ENCODE assay signal across 18 cellular contexts in the genomic region with DNA sequence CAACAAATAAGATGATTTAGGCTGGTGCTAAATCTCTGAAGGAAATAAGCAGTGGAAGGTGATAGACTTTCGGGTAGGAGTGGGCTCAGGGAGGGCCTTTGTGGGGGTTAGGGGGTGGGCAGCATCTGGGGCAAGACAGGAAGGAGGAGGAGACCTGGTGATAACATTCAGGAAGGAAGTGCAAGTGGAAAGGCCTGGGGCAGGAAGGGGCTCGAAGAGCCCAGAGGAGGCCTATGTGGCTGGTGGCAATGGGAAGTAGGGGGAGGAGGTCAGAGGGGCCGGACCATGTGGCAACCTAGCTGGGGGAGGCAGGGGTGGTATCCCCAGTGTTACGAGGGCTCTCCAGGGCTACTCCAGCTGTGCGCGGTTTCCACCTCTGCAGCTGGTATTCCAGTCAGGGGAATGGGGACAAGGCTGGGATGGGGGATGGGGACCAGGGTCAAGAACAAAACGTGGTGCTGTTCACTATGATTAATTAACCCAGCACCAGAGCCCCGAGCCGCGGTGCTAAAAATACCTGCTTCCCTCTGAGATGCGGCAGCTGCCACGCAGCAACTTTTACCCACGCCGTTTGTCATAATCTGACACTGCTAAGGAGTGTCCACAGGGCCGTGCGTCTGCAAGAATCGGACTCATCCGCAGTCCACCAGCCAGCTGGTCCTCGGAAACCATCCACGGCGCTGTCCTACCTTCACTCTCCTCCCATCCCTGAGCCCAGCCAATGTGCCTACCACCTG. TPM values are rescaled to one million over a fixed set of nuclear protein-coding genes. Genes with fewer than 3 reads are reported as not detected.
DNase-seq lines count a peak whose midpoint lies in the region; ATAC-seq, FAIRE-seq and TF ChIP-seq lines count a peak whose summit lies in the region.
"Had no signal": no experiment of that assay in that cellular context is flagged by ENCODE, and none has a peak within 500 bp of the region (broad histone marks: within the 10 kb centered on the region; RNA-seq: fewer than 3 reads in every experiment).

No MANE protein-coding gene starts in this region.

- FAIRE-seq in H1 (lab: Jason Lieb, UNC): no peak

- peak overlapping the region; percentile 45 for H3K27ac Mint-ChIP-seq in stimulated activated effector memory CD8-positive, alpha-beta T cell treated with anti-CD3 and anti-CD28 coated beads, Interleukin-12 subunit alpha, Interleukin-12 subunit beta, amount 100 ng/mL, for 72 hours
- H3K27ac Mint-ChIP-seq: activated naive CD8-positive, alpha-beta T cell treated with anti-CD3 and anti-CD28 coated beads for 36 hours had no signal

- H2AFZ ChIP-seq in OCI-LY7 (ENCODE audit: low read length) (peak overlapping the region; percentile 51; the same call in 1 of the 2 replicates), H1 (ENCODE audit: low read length) (no peak overlapping the region)

- ATAC-seq in stimulated activated effector memory CD8-positive, alpha-beta T cell treated with anti-CD3 and anti-CD28 coated beads, Interleukin-12 subunit alpha, Interleukin-12 subunit beta, amount 100 ng/mL, for 72 hours: no peak
- no peak for ATAC-seq in HG02571 (IDR thresholded peaks at IDR 0.05; ENCODE audit: unreplicated experiment)
- no peak for ATAC-seq in GM21447 (IDR thresholded peaks at IDR 0.05; ENCODE audit: unreplicated experiment)
- ATAC-seq: left lung had no signal

- H3K4ac ChIP-seq in H1 (replicated peaks; ENCODE audit: insufficient read length, low read depth, low read length): no peak overlapping the region

- H4K20me1 ChIP-seq in OCI-LY7 (ENCODE audit: insufficient read depth, low read length) (no peaks in the 10 kb centered on the region), H1 (replicated peaks in 1 of 2; ENCODE audit: control insufficient read depth in 1 of 2, insufficient read depth in 2 of 2, low read length in 2 of 2) (no peaks in the 10 kb centered on the region)

- no peak overlapping the region for H3K23ac ChIP-seq in H1 (ENCODE audit: insufficient read length)

- no peak overlapping the region for H3K56ac ChIP-seq in H1 (replicated peaks; ENCODE audit: insufficient read length, low read depth, low read length)

- no TSS peak for BruUV-seq in OCI-LY7 (replicated peaks; lab: Mats Ljungman, UMichigan)

- H2BK120ac ChIP-seq in H1 (replicated peaks; ENCODE audit: low read depth, low read length): no peak overlapping the region

- H3K27ac ChIP-seq in OCI-LY7 (ENCODE audit: low read depth, low read length, poor library complexity, severe bottlenecking): no peak overlapping the region
- no peak overlapping the region for H3K27ac ChIP-seq in H1 (ENCODE audit: low read depth, low read length)
- H3K27ac ChIP-seq: cardiac muscle cell, left lung, suprapubic skin had no signal

- H2BK5ac ChIP-seq in H1 (ENCODE audit: low read depth, low read length): no peak overlapping the region

- H4K8ac ChIP-seq in H1 (ENCODE audit: extremely low read depth, insufficient read depth, low read length): no peak overlapping the region

- H3K4me3 ChIP-seq in OCI-LY7 (ENCODE audit: low read depth, low read length, poor library complexity, severe bottlenecking) (no peak overlapping the region), H1 (ENCODE audit: extremely low read depth in 1 of 4, insufficient read depth in 2 of 4, low read depth in 3 of 4, low read length in 4 of 4) (no peak overlapping the region)
- H3K4me3 ChIP-seq: cardiac muscle cell, left lung, suprapubic skin had no signal

- no peaks in the 10 kb centered on the region for H3K36me3 Mint-ChIP-seq in stimulated activated effector memory CD8-positive, alpha-beta T cell treated with anti-CD3 and anti-CD28 coated beads, Interleukin-12 subunit alpha, Interleukin-12 subunit beta, amount 100 ng/mL, for 72 hours
- H3K36me3 Mint-ChIP-seq: activated naive CD8-positive, alpha-beta T cell treated with anti-CD3 and anti-CD28 coated beads for 36 hours had no signal

- H3K36me3 ChIP-seq in OCI-LY7 (ENCODE audit: insufficient read depth, low read length) (no peaks in the 10 kb centered on the region), H1 (ENCODE audit: control insufficient read depth in 2 of 4, insufficient read depth in 4 of 4, low read length in 3 of 4) (no peaks in the 10 kb centered on the region)
- H3K36me3 ChIP-seq: cardiac muscle cell, left lung, suprapubic skin had no signal

- peak overlapping the region; percentile 53; the same call in 1 of the 2 replicates for H2BK15ac ChIP-seq in H1 (ENCODE audit: low read length)

- TF ChIP-seq POLR2A in H1 (IDR thresholded peaks at IDR 0.05; ENCODE audit: control extremely low read depth in 1 of 2, low read depth in 2 of 2, low read length in 2 of 2): no peak

- H3K4me2 ChIP-seq in OCI-LY7 (ENCODE audit: low read length): no peak overlapping the region
- no peak overlapping the region for H3K4me2 ChIP-seq in H1 (ENCODE audit: insufficient read depth in 1 of 2, low read depth in 2 of 2, low read length in 2 of 2)

- no peaks in the 10 kb centered on the region for H3K9me2 ChIP-seq in OCI-LY7 (ENCODE audit: insufficient read depth, low read length)

- no peak overlapping the region for H2BK12ac ChIP-seq in H1 (ENCODE audit: low read depth, low read length)

- TF ChIP-seq RAD21 in H1 (IDR thresholded peaks at IDR 0.05 in 1 of 2, conservative IDR thresholded peaks at IDR 0.05 in 1 of 2; ENCODE audit: low read depth in 2 of 2, low read length in 2 of 2): no peak

- H3K79me2 ChIP-seq in OCI-LY7 (ENCODE audit: insufficient read depth, low read depth, low read length) (no peaks in the 10 kb centered on the region), H1 (ENCODE audit: control insufficient read depth in 1 of 2, insufficient read depth in 2 of 2, low read length in 2 of 2) (no peaks in the 10 kb centered on the region)

- H2BK20ac ChIP-seq in H1 (ENCODE audit: low read length): no peak overlapping the region

- H3K27me3 ChIP-seq in H1 (replicated peaks in 1 of 4; ENCODE audit: control insufficient read depth in 3 of 4, extremely low read depth in 1 of 4, insufficient read depth in 3 of 4, low read length in 3 of 4): no peaks in the 10 kb centered on the region
- H3K27me3 ChIP-seq: left lung had no signal

- no peak overlapping the region for H4K5ac ChIP-seq in H1 (ENCODE audit: insufficient read length, low read depth, low read length)

- H3K9me3 ChIP-seq in OCI-LY7 (ENCODE audit: low read length): no peaks in the 10 kb centered on the region
- no peaks in the 10 kb centered on the region for H3K9me3 ChIP-seq in H1 (ENCODE audit: insufficient read depth in 2 of 2, low read depth in 1 of 2, low read length in 1 of 2)
- H3K9me3 ChIP-seq: left lung, suprapubic skin had no signal

- POLR2A ChIA-PET in OCI-LY7 (lab: Charles Lee) (interaction anchor here (0.5 to 0.7 kb wide), 2 partner anchors 29 to 246 kb away, joined by 3 read pairs; no protein-coding TSS in a partner anchor), H1 (lab: Charles Lee; ENCODE audit: partially characterized antibody) (no interaction called here)

- H3K14ac ChIP-seq in H1 (ENCODE audit: insufficient read length): no peak overlapping the region

- H3K18ac ChIP-seq in H1 (ENCODE audit: extremely low read depth, low read length): no peak overlapping the region

- CTCF ChIA-PET in OCI-LY7 (lab: Charles Lee; ENCODE audit: unreplicated experiment) (no interaction called here), H1 (lab: Charles Lee; ENCODE audit: partially characterized antibody) (interaction anchor here (0.8 to 4.5 kb wide), 9 partner anchors 10 to 83 kb away, joined by 3 to 28 read pairs (median 5); no protein-coding TSS in a partner anchor)

- no peaks in the 10 kb centered on the region for H3K9me3 Mint-ChIP-seq in stimulated activated effector memory CD8-positive, alpha-beta T cell treated with anti-CD3 and anti-CD28 coated beads, Interleukin-12 subunit alpha, Interleukin-12 subunit beta, amount 100 ng/mL, for 72 hours
- H3K9me3 Mint-ChIP-seq: activated naive CD8-positive, alpha-beta T cell treated with anti-CD3 and anti-CD28 coated beads for 36 hours had no signal

- no peak overlapping the region for H3K4me3 Mint-ChIP-seq in stimulated activated effector memory CD8-positive, alpha-beta T cell treated with anti-CD3 and anti-CD28 coated beads, Interleukin-12 subunit alpha, Interleukin-12 subunit beta, amount 100 ng/mL, for 72 hours
- H3K4me3 Mint-ChIP-seq: activated naive CD8-positive, alpha-beta T cell treated with anti-CD3 and anti-CD28 coated beads for 36 hours had no signal

- TF ChIP-seq EP300 in H1 (IDR thresholded peaks at IDR 0.05; ENCODE audit: borderline replicate concordance in 1 of 2, low read depth in 2 of 2, low read length in 2 of 2): no peak

- no peak for TF ChIP-seq CTCF in OCI-LY7 (conservative IDR thresholded peaks at IDR 0.05; ENCODE audit: low read length)
- no peak for TF ChIP-seq CTCF in H1 (IDR thresholded peaks at IDR 0.05; ENCODE audit: control extremely low read depth in 1 of 3, insufficient read depth in 1 of 3, low read depth in 1 of 3, low read length in 3 of 3)

- H3K4me1 ChIP-seq in OCI-LY7 (ENCODE audit: insufficient read depth, low read length, poor library complexity, severe bottlenecking) (peaks cover 15% of the 10 kb centered on the region), H1 (replicated peaks in 1 of 4; ENCODE audit: control insufficient read depth in 3 of 4, insufficient read depth in 4 of 4, low read length in 3 of 4) (peaks cover 0 to 2% (median 0%) of the 10 kb centered on the region in 4 experiments; a peak in 1 of 7 replicates)
- H3K4me1 ChIP-seq: suprapubic skin had no signal

- no peak overlapping the region for H3K9ac ChIP-seq in H1 (replicated peaks in 1 of 4; ENCODE audit: extremely low read depth in 1 of 4, low read depth in 3 of 4, low read length in 3 of 4)

- DNase-seq in KG1 (lab: John Stamatoyannopoulos, UW) (peak; percentile 56), OCI-LY7 (ENCODE audit: low spot score) (peak; percentile 11), H1 (ENCODE audit: low read depth in 1 of 2, low spot score in 2 of 2) (no peak)
- no peak for DNase-seq in stimulated activated effector memory CD8-positive, alpha-beta T cell treated with anti-CD3 and anti-CD28 coated beads, Interleukin-12 subunit alpha, Interleukin-12 subunit beta, amount 100 ng/mL, for 72 hours (ENCODE audit: low spot score in 2 of 2)
- no peak for DNase-seq in effector CD8-positive, alpha-beta T cell (lab: John Stamatoyannopoulos, UW)
- DNase-seq: activated CD4-positive, alpha-beta T cell treated with anti-CD3 and anti-CD28 coated beads for 48 hours; activated naive CD8-positive, alpha-beta T cell treated with anti-CD3 and anti-CD28 coated beads for 36 hours; activated T-cell treated with anti-CD3 and anti-CD28 coated beads, Interleukin-2, amount 50 U/mL, for 1 hour; DMS53; left lung; NCI-H2081; NCI-H526 treated with DMSO at 0.1 percent for 48 hours had no signal

- H2AK5ac ChIP-seq in H1 (ENCODE audit: low read depth, low read length): no peak overlapping the region

- intact Hi-C loops in OCI-LY7 (cut with micrococcal nuclease; ENCODE audit: unreplicated experiment): no loop called here

- no peaks in the 10 kb centered on the region; the same call in 1 of the 2 replicates for H3K23me2 ChIP-seq in H1 (ENCODE audit: low read depth, low read length)

- peaks cover 15% of the 10 kb centered on the region for H3K4me1 Mint-ChIP-seq in stimulated activated effector memory CD8-positive, alpha-beta T cell treated with anti-CD3 and anti-CD28 coated beads, Interleukin-12 subunit alpha, Interleukin-12 subunit beta, amount 100 ng/mL, for 72 hours

- H3K79me1 ChIP-seq in H1 (ENCODE audit: low read depth, low read length): no peaks in the 10 kb centered on the region

- peak overlapping the region; percentile 26 for H4K91ac ChIP-seq in H1 (replicated peaks; ENCODE audit: insufficient read length, low read length)

- WGBS in H1 (ENCODE audit: extremely low coverage in 1 of 2, insufficient coverage in 1 of 2, insufficient read length in 1 of 2, insufficient replicate concordance in 2 of 2, low coverage in 1 of 2, low lambda C conversion rate in 2 of 2, missing lambda C conversion rate in 1 of 2), 2 experiments: 91% methylated on average over 19 of the region's 21 CpGs; no CpG with 5 or more reads in 1 of the 2 experiments

RNA-seq across cellular contexts. Expression of gene CCDC182, which starts 5.2 kb away (rescaled TPM):
- total RNA-seq in OCI-LY7 (2014; rRNA removed; shearing (Covaris generic)): not detected in 2 replicates
- total RNA-seq in OCI-LY7 (2022): not detected in 2 replicates
- total RNA-seq in H1 (2021; fragmentation: NEBNext Ultra II Directional; extraction: Animal tissue kit (Norgen Biotek cat#: 25700)): not detected in 2 replicates
- polyA plus RNA-seq in H1 (2011; rRNA removed): not detected in 2 replicates
- polyA plus RNA-seq in H1 (2011; cell fraction: cytosol; rRNA removed): not detected
- polyA plus RNA-seq in H1 (2011; cell fraction: nucleus; rRNA removed): not detected
- polyA plus RNA-seq in H1 (2012, experiment 1 of 2): not detected in 4 replicates
- not detected for polyA plus RNA-seq in H1 (2012, experiment 2 of 2)
- polyA plus RNA-seq in H1 (2013, experiment 1 of 2): not detected
- polyA plus RNA-seq in H1 (2013, experiment 2 of 2): not detected
- not detected in 2 replicates for polyA minus RNA-seq in H1 (2011; rRNA and poly(A)+ RNA removed)
- polyA minus RNA-seq in H1 (2011; cell fraction: cytosol; rRNA and poly(A)+ RNA removed): not detected
- not detected for polyA minus RNA-seq in H1 (2011; cell fraction: nucleus; rRNA and poly(A)+ RNA removed)
- total RNA-seq: activated naive CD8-positive, alpha-beta T cell treated with anti-CD3 and anti-CD28 coated beads for 36 hours; cardiac muscle cell; left lung; MCF 10A; suprapubic skin had no signal
- polyA plus RNA-seq: BJ, cardiac muscle cell had no signal

Comparison
In these comparisons a context has a peak if more than half of its experiments do, and no peak if none do; other contexts are left out.
1. DNase-seq: peak in KG1 (single experiment) and OCI-LY7 (single experiment); none in H1 (0 of 2), stimulated activated effector memory CD8-positive, alpha-beta T cell treated with anti-CD3 and anti-CD28 coated beads, Interleukin-12 subunit alpha, Interleukin-12 subunit beta, amount 100 ng/mL, for 72 hours (0 of 2) and effector CD8-positive, alpha-beta T cell (single experiment).